ENCODE assay signal across 8 cellular contexts in genomic region chr12:110581951-110582285, GRCh38. TPM values are rescaled to one million over a fixed set of nuclear protein-coding genes. Genes with fewer than 3 reads are reported as not detected.
A peak's percentile ranks its signal among the peaks of the same experiment; 100 is the strongest.
DNase-seq lines count a peak whose midpoint lies in the region; ATAC-seq lines count a peak whose summit lies in the region.

No MANE protein-coding gene starts in this region.

- intact Hi-C loops in activated T-helper 1 cell treated with anti-CD3 and anti-CD28 coated beads, Interleukin-12 subunit alpha, Interleukin-12 subunit beta, Interleukin-2, Interleukin-4 antibody, amounts not matched to agents 30 ng/mL and 10 ng/mL and 1 ng/mL, durations not matched to agents 14 hours and 24 hours and 36 hours (cut with micrococcal nuclease) = loop anchor here (2.0 to 10.0 kb wide), 6 partner anchors 33 to 1105 kb away; partner anchors contain the start of genes ATP2A2, IFT81, KCTD10 and PPP1CC

- ATAC-seq in stimulated activated naive CD8-positive, alpha-beta T cell treated with anti-CD3 and anti-CD28 coated beads, Interleukin-15, amount 100 ng/mL, for 72 hours = no peak
- ATAC-seq in GM19395 (IDR thresholded peaks at IDR 0.05; ENCODE audit: unreplicated experiment) (no peak), GM21717 (IDR thresholded peaks at IDR 0.05; ENCODE audit: unreplicated experiment) (no peak)

- no peaks in the 10 kb centered on the region for H3K9me3 Mint-ChIP-seq in activated T-helper 1 cell treated with anti-CD3 and anti-CD28 coated beads, Interleukin-12 subunit alpha, Interleukin-12 subunit beta, Interleukin-2, Interleukin-4 antibody, amounts not matched to agents 30 ng/mL and 10 ng/mL and 1 ng/mL, durations not matched to agents 14 hours and 24 hours and 36 hours
- no peaks in the 10 kb centered on the region for H3K9me3 Mint-ChIP-seq in stimulated activated naive CD8-positive, alpha-beta T cell treated with anti-CD3 and anti-CD28 coated beads, Interleukin-15, amount 100 ng/mL, for 72 hours

- peaks cover 5% of the 10 kb centered on the region for H3K4me1 ChIP-seq in iPS-15b (ENCODE audit: control insufficient read depth, insufficient read depth, low read length)

- no peaks in the 10 kb centered on the region for H3K27me3 ChIP-seq in iPS-15b (ENCODE audit: control insufficient read depth, insufficient read depth, low read length)

- no peaks in the 10 kb centered on the region for H3K9me3 ChIP-seq in iPS-15b (ENCODE audit: control insufficient read depth, insufficient read depth, low read length)

- peak; percentile 18 for DNase-seq in SIG-M5 treated with dmso at 0.1 percent for 504 hours (lab: John Stamatoyannopoulos, UW; ENCODE audit: unreplicated experiment)
- DNase-seq in SIG-M5 (lab: John Stamatoyannopoulos, UW) = no peak
- DNase-seq in activated T-helper 1 cell treated with anti-CD3 and anti-CD28 coated beads, Interleukin-12 subunit alpha, Interleukin-12 subunit beta, Interleukin-2, Interleukin-4 antibody, amounts not matched to agents 30 ng/mL and 10 ng/mL and 1 ng/mL, durations not matched to agents 14 hours and 24 hours and 36 hours (ENCODE audit: low spot score) = no peak
- no peak for DNase-seq in stimulated activated naive CD8-positive, alpha-beta T cell treated with anti-CD3 and anti-CD28 coated beads, Interleukin-15, amount 100 ng/mL, for 72 hours
- DNase-seq in NCI-H446 treated with DMSO at 0.1 percent for 48 hours (lab: John Stamatoyannopoulos, UW) = no peak

- peak overlapping the region; percentile 91 for H3K4me3 ChIP-seq in iPS-15b (ENCODE audit: low read depth, low read length)

- H3K27ac Mint-ChIP-seq in activated T-helper 1 cell treated with anti-CD3 and anti-CD28 coated beads, Interleukin-12 subunit alpha, Interleukin-12 subunit beta, Interleukin-2, Interleukin-4 antibody, amounts not matched to agents 30 ng/mL and 10 ng/mL and 1 ng/mL, durations not matched to agents 14 hours and 24 hours and 36 hours = peak overlapping the region; percentile 88
- peak overlapping the region; percentile 92 to 95 for H3K27ac Mint-ChIP-seq in stimulated activated naive CD8-positive, alpha-beta T cell treated with anti-CD3 and anti-CD28 coated beads, Interleukin-15, amount 100 ng/mL, for 72 hours

- H3K9ac ChIP-seq in iPS-15b (ENCODE audit: low read depth, low read length) = peak overlapping the region; percentile 72

- peaks cover 3% of the 10 kb centered on the region for H3K27me3 Mint-ChIP-seq in activated T-helper 1 cell treated with anti-CD3 and anti-CD28 coated beads, Interleukin-12 subunit alpha, Interleukin-12 subunit beta, Interleukin-2, Interleukin-4 antibody, amounts not matched to agents 30 ng/mL and 10 ng/mL and 1 ng/mL, durations not matched to agents 14 hours and 24 hours and 36 hours (ENCODE audit: insufficient read depth)
- H3K27me3 Mint-ChIP-seq in stimulated activated naive CD8-positive, alpha-beta T cell treated with anti-CD3 and anti-CD28 coated beads, Interleukin-15, amount 100 ng/mL, for 72 hours = no peaks in the 10 kb centered on the region

- H3K4me1 Mint-ChIP-seq in activated T-helper 1 cell treated with anti-CD3 and anti-CD28 coated beads, Interleukin-12 subunit alpha, Interleukin-12 subunit beta, Interleukin-2, Interleukin-4 antibody, amounts not matched to agents 30 ng/mL and 10 ng/mL and 1 ng/mL, durations not matched to agents 14 hours and 24 hours and 36 hours (ENCODE audit: low read depth) = peaks cover 74% of the 10 kb centered on the region
- H3K4me1 Mint-ChIP-seq in stimulated activated naive CD8-positive, alpha-beta T cell treated with anti-CD3 and anti-CD28 coated beads, Interleukin-15, amount 100 ng/mL, for 72 hours = peaks cover 74% of the 10 kb centered on the region

- peaks cover 19% of the 10 kb centered on the region for H3K36me3 Mint-ChIP-seq in activated T-helper 1 cell treated with anti-CD3 and anti-CD28 coated beads, Interleukin-12 subunit alpha, Interleukin-12 subunit beta, Interleukin-2, Interleukin-4 antibody, amounts not matched to agents 30 ng/mL and 10 ng/mL and 1 ng/mL, durations not matched to agents 14 hours and 24 hours and 36 hours (ENCODE audit: low read depth)

- H3K36me3 ChIP-seq in iPS-15b (ENCODE audit: control insufficient read depth, insufficient read depth, low read length) = no peaks in the 10 kb centered on the region

- H3K4me3 Mint-ChIP-seq in activated T-helper 1 cell treated with anti-CD3 and anti-CD28 coated beads, Interleukin-12 subunit alpha, Interleukin-12 subunit beta, Interleukin-2, Interleukin-4 antibody, amounts not matched to agents 30 ng/mL and 10 ng/mL and 1 ng/mL, durations not matched to agents 14 hours and 24 hours and 36 hours = peak overlapping the region; percentile 95
- H3K4me3 Mint-ChIP-seq in stimulated activated naive CD8-positive, alpha-beta T cell treated with anti-CD3 and anti-CD28 coated beads, Interleukin-15, amount 100 ng/mL, for 72 hours = peak overlapping the region; percentile 93 to 95

RNA-seq across cellular contexts. Expression of gene PPTC7, which starts 1.2 kb away (rescaled TPM):
- 57.9 and 59.1 TPM in 2 replicates for total RNA-seq in activated T-helper 1 cell treated with anti-CD3 and anti-CD28 coated beads, Interleukin-12 subunit alpha, Interleukin-12 subunit beta, Interleukin-2, Interleukin-4 antibody, amounts not matched to agents 30 ng/mL and 10 ng/mL and 1 ng/mL, durations not matched to agents 14 hours and 24 hours and 36 hours

RNA-seq across cellular contexts. Expression of gene TCTN1, which starts 32.0 kb away (rescaled TPM):
- total RNA-seq in activated T-helper 1 cell treated with anti-CD3 and anti-CD28 coated beads, Interleukin-12 subunit alpha, Interleukin-12 subunit beta, Interleukin-2, Interleukin-4 antibody, amounts not matched to agents 30 ng/mL and 10 ng/mL and 1 ng/mL, durations not matched to agents 14 hours and 24 hours and 36 hours = 7.6 and 8.8 TPM in 2 replicates
